Comparison of ENCODE assay signal across 18 cellular contexts in genomic region chrX:100593142-100593541, GRCh38. TPM values are rescaled to one million over a fixed set of nuclear protein-coding genes. Genes with fewer than 3 reads are reported as not detected.
DNase-seq lines count a peak whose midpoint lies in the region; ATAC-seq, FAIRE-seq and TF ChIP-seq lines count a peak whose summit lies in the region.
"Had no signal": no experiment of that assay in that cellular context is flagged by ENCODE, and none has a peak within 500 bp of the region (broad histone marks: within the 10 kb centered on the region; RNA-seq: fewer than 3 reads in every experiment).

No MANE protein-coding gene starts in this region.

- no peaks in the 10 kb centered on the region for H3K9me2 ChIP-seq in GM23338 (ENCODE audit: insufficient read depth)

- H3K27ac ChIP-seq in GM23338 (ENCODE audit: low read depth) = no peak overlapping the region
- peak overlapping the region; percentile 43 for H3K27ac ChIP-seq in subcutaneous abdominal adipose tissue (ENCODE audit: low read depth, low read length)
- H3K27ac ChIP-seq: BLaER1, GM23248 had no signal

- H3K4me1 ChIP-seq in GM23338 (ENCODE audit: insufficient read depth) (peaks cover 45% of the 10 kb centered on the region), adipocyte (ENCODE audit: control insufficient read depth, insufficient read depth, low read length) (peaks cover 28% of the 10 kb centered on the region), subcutaneous abdominal adipose tissue (ENCODE audit: control insufficient read depth in 5 of 5, insufficient read depth in 5 of 5, low read length in 5 of 5) (peaks cover 0 to 44% (median 26%) of the 10 kb centered on the region in 5 donors)

- no peaks in the 10 kb centered on the region for H3K27me3 ChIP-seq in GM23338 (ENCODE audit: insufficient read depth)
- peaks cover 7% of the 10 kb centered on the region for H3K27me3 ChIP-seq in adipocyte (replicated peaks; ENCODE audit: control insufficient read depth, insufficient read depth, low read length)
- H3K27me3 ChIP-seq in subcutaneous abdominal adipose tissue (ENCODE audit: control insufficient read depth in 5 of 5, insufficient read depth in 4 of 5, low read length in 5 of 5) = peaks cover 0 to 28% (median 5%) of the 10 kb centered on the region in 5 donors
- H3K27me3 ChIP-seq: BLaER1 had no signal

- H3K4me3 Mint-ChIP-seq in GM23338 = no peak overlapping the region
- H3K4me3 Mint-ChIP-seq: CD8-positive, alpha-beta memory T cell had no signal

- no peaks in the 10 kb centered on the region for H3K79me2 ChIP-seq in GM23338 (replicated peaks; ENCODE audit: insufficient read depth)

- H3K4me1 Mint-ChIP-seq in GM23338 = peaks cover 35% of the 10 kb centered on the region
- H3K4me1 Mint-ChIP-seq: CD8-positive, alpha-beta memory T cell had no signal

- intact Hi-C loops in left colon (cut with DNase I, micrococcal nuclease) = no loop called here

- H3K36me3 ChIP-seq in GM23338 (ENCODE audit: insufficient read depth) (no peaks in the 10 kb centered on the region), adipocyte (ENCODE audit: control insufficient read depth, insufficient read depth, low read length, severe bottlenecking) (no peaks in the 10 kb centered on the region), subcutaneous abdominal adipose tissue (ENCODE audit: control insufficient read depth in 5 of 5, insufficient read depth in 5 of 5, low read length in 5 of 5) (no peaks in the 10 kb centered on the region)
- H3K36me3 ChIP-seq: BLaER1, HAP-1 had no signal

- no peaks in the 10 kb centered on the region for H3K9me3 Mint-ChIP-seq in GM23338

- H3K36me3 Mint-ChIP-seq in GM23338 (ENCODE audit: low read depth) = no peaks in the 10 kb centered on the region
- H3K36me3 Mint-ChIP-seq: CD8-positive, alpha-beta memory T cell had no signal

- H2AFZ ChIP-seq in GM23338 = no peak overlapping the region
- H2AFZ ChIP-seq: GM23248 had no signal

- H3K4me2 ChIP-seq in GM23338 = peak overlapping the region; percentile 64
- H3K4me2 ChIP-seq: BLaER1 had no signal

- ATAC-seq in GM23338 (no peak), left colon (peak; percentile 87)
- ATAC-seq: GM12878 had no signal

- H3F3A ChIP-seq in GM23338 (replicated peaks; ENCODE audit: low read depth) = no peaks in the 10 kb centered on the region

- no peaks in the 10 kb centered on the region for H4K20me1 ChIP-seq in GM23338 (replicated peaks; ENCODE audit: insufficient read depth)
- H4K20me1 ChIP-seq: BLaER1 had no signal

- H3K9me3 ChIP-seq in adipocyte (ENCODE audit: control insufficient read depth, low read length) (no peaks in the 10 kb centered on the region), subcutaneous abdominal adipose tissue (ENCODE audit: control insufficient read depth in 5 of 5, low read length in 5 of 5) (no peaks in the 10 kb centered on the region)
- H3K9me3 ChIP-seq: BLaER1, HAP-1 had no signal

- TF ChIP-seq CTCF in GM23338 (conservative IDR thresholded peaks at IDR 0.05; ENCODE audit: low read depth in 2 of 2) = no peak

- DNase-seq in GM23338 (ENCODE audit: low spot score) = no peak
- DNase-seq in adipocyte (ENCODE audit: low read depth) = no peak
- no peak for DNase-seq in left colon
- no peak for DNase-seq in HTR-8/SVneo (ENCODE audit: insufficient read length, low spot score)
- DNase-seq in NCI-H1930 (lab: John Stamatoyannopoulos, UW) = no peak
- no peak for DNase-seq in NK-92 (lab: John Stamatoyannopoulos, UW; ENCODE audit: unreplicated experiment)
- DNase-seq: 8988T; AML-193; CD8-positive, alpha-beta memory T cell; GM23248; IMR-90 had no signal

- H3K27ac Mint-ChIP-seq in GM23338 = no peak overlapping the region
- H3K27ac Mint-ChIP-seq: CD8-positive, alpha-beta memory T cell had no signal

- FAIRE-seq in HTR-8/SVneo (lab: Jason Lieb, UNC) = no peak
- FAIRE-seq: GM12878, GM18507 had no signal

- H3K4me3 ChIP-seq in GM23338 (peak overlapping the region; percentile 39), adipocyte (ENCODE audit: low read length) (no peak overlapping the region), subcutaneous abdominal adipose tissue (ENCODE audit: low read depth in 1 of 5, low read length in 5 of 5) (peak overlapping the region in 2 of 5 donors; percentile 0 to 26)
- H3K4me3 ChIP-seq: BLaER1, GM12878, GM23248 had no signal

- H3K27me3 Mint-ChIP-seq in GM23338 (ENCODE audit: insufficient read depth, low read depth, poor library complexity) = peaks cover 5% of the 10 kb centered on the region

- H3K9ac ChIP-seq in adipocyte (ENCODE audit: low read length) (peak overlapping the region; percentile 0), subcutaneous abdominal adipose tissue (ENCODE audit: low read length in 5 of 5) (no peak overlapping the region)
- H3K9ac ChIP-seq: BLaER1, GM23248 had no signal

TF ChIP-seq in GM23338, 12 proteins besides CTCF, POLR2A, EP300 and RAD21 (continues in another document):
- TF ChIP-seq CREB1 (CRISPR knock-in tag; IDR thresholded peaks at IDR 0.05; ENCODE audit: low read depth) = no peak
- TF ChIP-seq, protein P1, sequence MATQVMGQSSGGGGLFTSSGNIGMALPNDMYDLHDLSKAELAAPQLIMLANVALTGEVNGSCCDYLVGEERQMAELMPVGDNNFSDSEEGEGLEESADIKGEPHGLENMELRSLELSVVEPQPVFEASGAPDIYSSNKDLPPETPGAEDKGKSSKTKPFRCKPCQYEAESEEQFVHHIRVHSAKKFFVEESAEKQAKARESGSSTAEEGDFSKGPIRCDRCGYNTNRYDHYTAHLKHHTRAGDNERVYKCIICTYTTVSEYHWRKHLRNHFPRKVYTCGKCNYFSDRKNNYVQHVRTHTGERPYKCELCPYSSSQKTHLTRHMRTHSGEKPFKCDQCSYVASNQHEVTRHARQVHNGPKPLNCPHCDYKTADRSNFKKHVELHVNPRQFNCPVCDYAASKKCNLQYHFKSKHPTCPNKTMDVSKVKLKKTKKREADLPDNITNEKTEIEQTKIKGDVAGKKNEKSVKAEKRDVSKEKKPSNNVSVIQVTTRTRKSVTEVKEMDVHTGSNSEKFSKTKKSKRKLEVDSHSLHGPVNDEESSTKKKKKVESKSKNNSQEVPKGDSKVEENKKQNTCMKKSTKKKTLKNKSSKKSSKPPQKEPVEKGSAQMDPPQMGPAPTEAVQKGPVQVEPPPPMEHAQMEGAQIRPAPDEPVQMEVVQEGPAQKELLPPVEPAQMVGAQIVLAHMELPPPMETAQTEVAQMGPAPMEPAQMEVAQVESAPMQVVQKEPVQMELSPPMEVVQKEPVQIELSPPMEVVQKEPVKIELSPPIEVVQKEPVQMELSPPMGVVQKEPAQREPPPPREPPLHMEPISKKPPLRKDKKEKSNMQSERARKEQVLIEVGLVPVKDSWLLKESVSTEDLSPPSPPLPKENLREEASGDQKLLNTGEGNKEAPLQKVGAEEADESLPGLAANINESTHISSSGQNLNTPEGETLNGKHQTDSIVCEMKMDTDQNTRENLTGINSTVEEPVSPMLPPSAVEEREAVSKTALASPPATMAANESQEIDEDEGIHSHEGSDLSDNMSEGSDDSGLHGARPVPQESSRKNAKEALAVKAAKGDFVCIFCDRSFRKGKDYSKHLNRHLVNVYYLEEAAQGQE (IDR thresholded peaks at IDR 0.05; ENCODE audit: unreplicated experiment) = no peak
- TF ChIP-seq JUNB (IDR thresholded peaks at IDR 0.05; ENCODE audit: unreplicated experiment) = no peak
- TF ChIP-seq EZH2 (IDR thresholded peaks at IDR 0.05; ENCODE audit: low read depth, unreplicated experiment) = no peak
- TF ChIP-seq ZNF331 (CRISPR knock-in tag; IDR thresholded peaks at IDR 0.05; ENCODE audit: low read depth) = no peak

RNA-seq across cellular contexts. Expression of gene TNMD, which starts 8.4 kb away (rescaled TPM):
- 4.4 and 4.6 TPM in 2 replicates for total RNA-seq in GM23338 (2014; rRNA removed; shearing (Covaris generic))
- 4.8 and 4.9 TPM in 2 replicates for polyA plus RNA-seq in GM23338 (2016; fragmentation: Nextera tagmentation; extraction: Ambion mirVana)
- total RNA-seq in left colon = 1 to 10 TPM; 1.1 TPM
- total RNA-seq: CD8-positive, alpha-beta memory T cell; Daoy; G401; GM12878; GM23248; IMR-90 had no signal
- polyA plus RNA-seq: CD8-positive, alpha-beta memory T cell; GM12878; GM23248; IMR-90 had no signal

RNA-seq across cellular contexts. Expression of gene TSPAN6, which starts 43.5 kb away (rescaled TPM):
- 55.6 and 63.1 TPM in 2 replicates for total RNA-seq in GM23338 (2014; rRNA removed; shearing (Covaris generic))
- 67.5 and 75.3 TPM in 2 replicates for polyA plus RNA-seq in GM23338 (2016; fragmentation: Nextera tagmentation; extraction: Ambion mirVana)
- total RNA-seq in left colon = 100 to 1,000 TPM in 1 of 2 donors, 10 to 100 TPM in 1; 93.9 to 154 TPM

RNA-seq across cellular contexts. Expression of gene SRPX2, which starts 50.9 kb away (rescaled TPM):
- not detected in 2 replicates for total RNA-seq in GM23338 (2014; rRNA removed; shearing (Covaris generic))
- polyA plus RNA-seq in GM23338 (2016; fragmentation: Nextera tagmentation; extraction: Ambion mirVana) = not detected in 2 replicates
- 10 to 100 TPM in 1 of 2 donors, 1 to 10 TPM in 1; 4.5 to 10.5 TPM for total RNA-seq in left colon
- total RNA-seq: CD8-positive, alpha-beta memory T cell; GM12878 had no signal
- polyA plus RNA-seq: CD8-positive, alpha-beta memory T cell; GM12878 had no signal
